13 cellular contexts compared by ENCODE assay signal in the genomic region with DNA sequence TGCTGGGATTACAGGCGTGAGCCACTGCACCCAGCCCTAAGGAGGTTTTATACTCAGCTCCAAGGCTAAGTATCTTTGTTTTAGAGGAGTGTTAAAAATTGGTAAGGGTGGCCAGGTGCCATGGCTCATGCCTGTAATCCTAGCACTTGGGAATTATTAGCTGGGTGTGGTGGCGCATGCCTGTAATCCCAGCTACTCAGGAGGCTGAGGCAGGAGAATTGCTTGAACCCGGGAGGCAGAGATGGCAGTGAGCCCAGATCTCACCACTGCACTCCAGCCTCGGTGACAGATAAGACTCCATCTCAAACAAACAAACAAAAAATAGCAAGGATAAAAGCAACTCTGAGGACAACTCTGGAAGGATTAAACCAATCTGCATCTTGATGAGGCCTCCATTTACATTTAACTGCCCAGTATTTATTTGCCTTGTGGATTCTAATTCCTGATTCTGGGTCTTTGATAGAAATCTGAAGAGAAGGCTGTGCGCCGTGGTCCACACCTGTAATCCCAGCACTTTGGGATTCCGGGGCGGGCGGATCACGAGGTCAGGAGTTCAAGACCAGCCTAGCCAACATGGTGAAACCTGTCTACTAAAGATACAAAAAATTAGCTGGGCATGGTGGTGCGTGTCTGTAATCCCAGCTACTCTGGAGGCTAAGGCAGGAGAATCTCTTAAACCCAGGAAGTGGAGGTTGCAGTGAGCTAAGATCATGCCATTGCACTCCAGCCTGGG. TPM values are rescaled to one million over a fixed set of nuclear protein-coding genes. Genes with fewer than 3 reads are reported as not detected.
A peak's percentile ranks its signal among the peaks of the same experiment; 100 is the strongest.
DNase-seq lines count a peak whose midpoint lies in the region; ATAC-seq, FAIRE-seq and TF ChIP-seq lines count a peak whose summit lies in the region.
"Not testable (repeated sequence)": the region's sequence is repeated elsewhere in the genome, so short reads cannot be mapped to it uniquely, and the experiment has no call there.
"Had no signal": no experiment of that assay in that cellular context is flagged by ENCODE, and none has a peak within 500 bp of the region (broad histone marks: within the 10 kb centered on the region; RNA-seq: fewer than 3 reads in every experiment).

No MANE protein-coding gene starts in this region.

- H4K20me1 ChIP-seq in BLaER1 = peaks cover 38% of the 10 kb centered on the region
- H4K20me1 ChIP-seq in Loucy (ENCODE audit: insufficient read depth, low read length, poor library complexity, severe bottlenecking) = peaks cover 35% of the 10 kb centered on the region
- H4K20me1 ChIP-seq in K562 (replicated peaks; ENCODE audit: control insufficient read depth, insufficient read depth, low read length) = not testable (repeated sequence)

- TF ChIP-seq CTCF in Loucy (conservative IDR thresholded peaks at IDR 0.05; ENCODE audit: low read length); K562 (IDR thresholded peaks at IDR 0.05 in 2 of 3, conservative IDR thresholded peaks at IDR 0.05 in 1 of 3; ENCODE audit: insufficient read depth in 2 of 3, low read depth in 1 of 3, low read length in 3 of 3): not testable (repeated sequence)

- TF ChIP-seq RAD21 in K562 (CRISPR knock-in tag; conservative IDR thresholded peaks at IDR 0.05 in 1 of 2, IDR thresholded peaks at IDR 0.05 in 1 of 2) = not testable (repeated sequence)

- H3K9ac ChIP-seq in BLaER1 = not testable (repeated sequence)
- peak overlapping the region; percentile 35 for H3K9ac ChIP-seq in Loucy (ENCODE audit: low read depth, low read length, poor library complexity, severe bottlenecking)
- H3K9ac ChIP-seq in K562 (ENCODE audit: insufficient read depth in 1 of 2, low read depth in 2 of 2, low read length in 2 of 2) = peak overlapping the region in 1 of 2 experiments; percentile 61; a peak in 1 of 4 replicates

- WGBS in K562 (ENCODE audit: insufficient coverage, low coverage, missing lambda C conversion rate) = 68% methylated on average over 11 of the region's 11 CpGs

- not testable (repeated sequence) for TF ChIP-seq POLR2A in K562 (conservative IDR thresholded peaks at IDR 0.05)

- intact Hi-C loops in K562 (cut with micrococcal nuclease) = not testable (repeated sequence)

- not testable (repeated sequence) for H3K9me3 ChIP-seq in BLaER1; Loucy (ENCODE audit: insufficient read depth, low read depth, low read length); K562 (replicated peaks; ENCODE audit: control insufficient read depth, insufficient read depth, low read depth, low read length)

- H3K27me3 Mint-ChIP-seq in activated T-cell treated with anti-CD3 and anti-CD28 coated beads, Interleukin-2, amount 50 U/mL, for 24 hours; memory B cell; stimulated activated memory B cell treated with anti-CD40 and anti-IgM and Interleukin-4, amounts not matched to agents 10 μg/mL and 1 μg/mL and 100 μg/mL, for 72 hours: not testable (repeated sequence)

- H3F3A ChIP-seq in Loucy (ENCODE audit: low read depth) = not testable (repeated sequence)

- H3K9me3 Mint-ChIP-seq in activated T-cell treated with anti-CD3 and anti-CD28 coated beads, Interleukin-2, amount 50 U/mL, for 24 hours; memory B cell; stimulated activated memory B cell treated with anti-CD40 and anti-IgM and Interleukin-4, amounts not matched to agents 10 μg/mL and 1 μg/mL and 100 μg/mL, for 72 hours: not testable (repeated sequence)

- not testable (repeated sequence) for DNase-seq in activated T-cell treated with anti-CD3 and anti-CD28 coated beads, Interleukin-2, amount 50 U/mL, for 24 hours; K562 (ENCODE audit: extremely low read depth in 1 of 4, low spot score in 3 of 4); memory B cell (ENCODE audit: low spot score in 2 of 2)

- CTCF ChIA-PET in K562 (lab: Yijun Ruan, JAX; ENCODE audit: low intra/inter-chr PET ratio) = not testable (repeated sequence)

- H3K79me2 ChIP-seq in Loucy (ENCODE audit: insufficient read depth, low read length) = peaks cover 42% of the 10 kb centered on the region
- peaks cover 36% of the 10 kb centered on the region for H3K79me2 ChIP-seq in K562 (ENCODE audit: control insufficient read depth, insufficient read depth, low read length)

- H2AFZ ChIP-seq in Loucy (ENCODE audit: low read length); K562 (ENCODE audit: low read depth, low read length): not testable (repeated sequence)

- H3K27ac Mint-ChIP-seq in activated T-cell treated with anti-CD3 and anti-CD28 coated beads, Interleukin-2, amount 50 U/mL, for 24 hours = peak overlapping the region; percentile 85
- H3K27ac Mint-ChIP-seq in memory B cell = peak overlapping the region; percentile 93
- H3K27ac Mint-ChIP-seq in stimulated activated memory B cell treated with anti-CD40 and anti-IgM and Interleukin-4, amounts not matched to agents 10 μg/mL and 1 μg/mL and 100 μg/mL, for 72 hours = peak overlapping the region; percentile 90

- not testable (repeated sequence) for FAIRE-seq in K562 (lab: Jason Lieb, UNC)

- POLR2A ChIA-PET in K562 (lab: Yijun Ruan, JAX) = interaction anchor here (0.7 to 0.8 kb wide), 2 partner anchors 8 to 78 kb away, joined by 3 to 4 read pairs; no protein-coding TSS in a partner anchor

- not testable (repeated sequence) for TF ChIP-seq EP300 in K562 (IDR thresholded peaks at IDR 0.05; ENCODE audit: low read length)

- H3K4me2 ChIP-seq in BLaER1 (peak overlapping the region; percentile 36; the same call in 1 of the 2 replicates), Loucy (ENCODE audit: low read depth, low read length, poor library complexity, severe bottlenecking) (peak overlapping the region; percentile 69), K562 (ENCODE audit: insufficient read depth, low read length) (peak overlapping the region; percentile 34; the same call in 1 of the 2 replicates)

- not testable (repeated sequence) for H3K27me3 ChIP-seq in BLaER1; Loucy (ENCODE audit: insufficient read depth, low read length, poor library complexity, severe bottlenecking); K562 (ENCODE audit: control insufficient read depth in 2 of 2, insufficient read depth in 2 of 2, low read length in 2 of 2)

- H3K9me1 ChIP-seq in K562 (ENCODE audit: control insufficient read depth, insufficient read depth, low read length) = not testable (repeated sequence)

- not testable (repeated sequence) for H3K9me2 ChIP-seq in Loucy (replicated peaks; ENCODE audit: low read depth, low read length)

- not testable (repeated sequence) for ATAC-seq in K562; memory B cell (ENCODE audit: low read depth); stimulated activated memory B cell treated with anti-CD40 and anti-IgM and Interleukin-4, amounts not matched to agents 10 μg/mL and 1 μg/mL and 100 μg/mL, for 72 hours

- H3K4me1 Mint-ChIP-seq in activated T-cell treated with anti-CD3 and anti-CD28 coated beads, Interleukin-2, amount 50 U/mL, for 24 hours (ENCODE audit: low read depth) = peaks cover 43% of the 10 kb centered on the region
- peaks cover 20% of the 10 kb centered on the region for H3K4me1 Mint-ChIP-seq in memory B cell
- peaks cover 46% of the 10 kb centered on the region for H3K4me1 Mint-ChIP-seq in stimulated activated memory B cell treated with anti-CD40 and anti-IgM and Interleukin-4, amounts not matched to agents 10 μg/mL and 1 μg/mL and 100 μg/mL, for 72 hours

- H3K4me3 Mint-ChIP-seq in activated T-cell treated with anti-CD3 and anti-CD28 coated beads, Interleukin-2, amount 50 U/mL, for 24 hours = peak overlapping the region; percentile 49
- H3K4me3 Mint-ChIP-seq in memory B cell; stimulated activated memory B cell treated with anti-CD40 and anti-IgM and Interleukin-4, amounts not matched to agents 10 μg/mL and 1 μg/mL and 100 μg/mL, for 72 hours: not testable (repeated sequence)

- peaks cover 41% of the 10 kb centered on the region for H3K4me1 ChIP-seq in BLaER1
- peaks cover 37% of the 10 kb centered on the region for H3K4me1 ChIP-seq in Loucy (ENCODE audit: insufficient read depth, low read length, poor library complexity, severe bottlenecking)
- H3K4me1 ChIP-seq in K562 (replicated peaks in 1 of 2; ENCODE audit: control insufficient read depth in 2 of 2, insufficient read depth in 2 of 2, low read length in 2 of 2) = peaks cover 16 to 25% of the 10 kb centered on the region in 2 experiments; a peak in 4 of 5 replicates

- not testable (repeated sequence) for H3K27ac ChIP-seq in BLaER1; K562 (ENCODE audit: extremely low read depth, low read depth, low read length)

- BruUV-seq in K562 (replicated peaks; lab: Mats Ljungman, UMichigan) = not testable (repeated sequence)

- not testable (repeated sequence) for H3K4me3 ChIP-seq in BLaER1, K562
- peak overlapping the region; percentile 38 for H3K4me3 ChIP-seq in Loucy (ENCODE audit: low read length, poor library complexity, severe bottlenecking)

- H3K36me3 ChIP-seq in BLaER1 = peaks cover 65% of the 10 kb centered on the region
- H3K36me3 ChIP-seq in Loucy (ENCODE audit: insufficient read depth, low read length) = not testable (repeated sequence)
- peaks cover 40% of the 10 kb centered on the region; the same call in 2 of the 3 replicates for H3K36me3 ChIP-seq in K562 (ENCODE audit: control insufficient read depth, insufficient read depth, low read length)

- in situ Hi-C loops in K562 (cut with MboI) = not testable (repeated sequence)

- peaks cover 68% of the 10 kb centered on the region for H3K36me3 Mint-ChIP-seq in activated T-cell treated with anti-CD3 and anti-CD28 coated beads, Interleukin-2, amount 50 U/mL, for 24 hours (ENCODE audit: low read depth)
- H3K36me3 Mint-ChIP-seq in memory B cell = peaks cover 27% of the 10 kb centered on the region
- peaks cover 55% of the 10 kb centered on the region for H3K36me3 Mint-ChIP-seq in stimulated activated memory B cell treated with anti-CD40 and anti-IgM and Interleukin-4, amounts not matched to agents 10 μg/mL and 1 μg/mL and 100 μg/mL, for 72 hours

RNA-seq across cellular contexts. Expression of a gene that starts 3.2 kb away (rescaled TPM):
- total RNA-seq in K562 (2011; cell fraction: chromatin; rRNA removed; ENCODE audit: low replicate concordance) = 126 and 173 TPM in 2 replicates
- total RNA-seq in K562 (2011; cell fraction: nucleolus; rRNA removed) = 112 and 130 TPM in 2 replicates
- total RNA-seq in K562 (2011; cell fraction: nucleoplasm; rRNA removed) = 168 and 231 TPM in 2 replicates
- 117 and 153 TPM in 2 replicates for total RNA-seq in K562 (2014; rRNA removed)
- total RNA-seq in K562 (2014; rRNA removed; fragmentation: Illumina TruSeq; extraction: Trizol) = 202 and 204 TPM in 2 replicates
- total RNA-seq in K562 (2015; rRNA removed; fragmentation: Illumina TruSeq; extraction: Trizol) = 226 and 244 TPM in 2 replicates
- total RNA-seq in K562 (2021) = 329 and 341 TPM in 2 replicates
- 209 and 216 TPM in 2 replicates for polyA plus RNA-seq in K562 (2011; rRNA removed)
- 197 and 292 TPM in 2 replicates for polyA plus RNA-seq in K562 (2011; cell fraction: cytosol; rRNA removed)
- 86.9 and 121 TPM in 2 replicates for polyA plus RNA-seq in K562 (2011; cell fraction: nucleus; rRNA removed)
- 406 and 466 TPM in 2 replicates for polyA plus RNA-seq in K562 (2012)
- polyA plus RNA-seq in K562 (2014; fragmentation: Illumina TruSeq; extraction: Trizol) = 527 and 637 TPM in 2 replicates
- 100 to 1,000 TPM; 570 to 835 TPM for polyA plus RNA-seq in K562 (2014; fragmentation: Nextera tagmentation; extraction: Ambion mirVana)
- polyA plus RNA-seq in K562 (2014; rRNA removed) = 285 and 301 TPM in 2 replicates
- polyA minus RNA-seq in K562 (2011; rRNA and poly(A)+ RNA removed) = 115 and 148 TPM in 2 replicates
- 79.5 and 100 TPM in 2 replicates for polyA minus RNA-seq in K562 (2011; cell fraction: cytosol; rRNA and poly(A)+ RNA removed)
- 31.2 and 56.0 TPM in 2 replicates for polyA minus RNA-seq in K562 (2011; cell fraction: nucleus; rRNA and poly(A)+ RNA removed)

RNA-seq across cellular contexts. Expression of a gene that starts 7.1 kb away (rescaled TPM):
- total RNA-seq in K562 (2011; cell fraction: chromatin; rRNA removed; ENCODE audit: low replicate concordance) = 880 and 1,252 TPM in 2 replicates
- 429 and 447 TPM in 2 replicates for total RNA-seq in K562 (2011; cell fraction: nucleolus; rRNA removed)
- 778 and 1,039 TPM in 2 replicates for total RNA-seq in K562 (2011; cell fraction: nucleoplasm; rRNA removed)
- total RNA-seq in K562 (2014; rRNA removed) (130 and 137 TPM in 2 replicates), K562 (2014; rRNA removed; fragmentation: Illumina TruSeq; extraction: Trizol) (190 and 191 TPM in 2 replicates), K562 (2015; rRNA removed; fragmentation: Illumina TruSeq; extraction: Trizol) (181 and 194 TPM in 2 replicates), K562 (2021) (748 and 810 TPM in 2 replicates)
- polyA plus RNA-seq in K562 (2011; rRNA removed) (340 and 350 TPM in 2 replicates), K562 (2014; fragmentation: Illumina TruSeq; extraction: Trizol) (802 and 831 TPM in 2 replicates), K562 (2014; fragmentation: Nextera tagmentation; extraction: Ambion mirVana) (100 to 1,000 TPM; 254 to 328 TPM), K562 (2014; rRNA removed) (356 and 362 TPM in 2 replicates)
- polyA plus RNA-seq in K562 (2011; cell fraction: cytosol; rRNA removed) = 351 and 484 TPM in 2 replicates
- polyA plus RNA-seq in K562 (2011; cell fraction: nucleus; rRNA removed) = 548 and 674 TPM in 2 replicates
- 804 and 1,240 TPM in 2 replicates for polyA plus RNA-seq in K562 (2012)
- polyA minus RNA-seq in K562 (2011; rRNA and poly(A)+ RNA removed) = 583 and 666 TPM in 2 replicates
- 634 and 719 TPM in 2 replicates for polyA minus RNA-seq in K562 (2011; cell fraction: cytosol; rRNA and poly(A)+ RNA removed)
- polyA minus RNA-seq in K562 (2011; cell fraction: nucleus; rRNA and poly(A)+ RNA removed) = 190 and 332 TPM in 2 replicates

RNA-seq across cellular contexts. Expression of a gene that starts 21.1 kb away (rescaled TPM):
- total RNA-seq in K562 (2011; cell fraction: chromatin; rRNA removed; ENCODE audit: low replicate concordance) = 10.1 and 25.6 TPM in 2 replicates
- total RNA-seq in K562 (2011; cell fraction: nucleolus; rRNA removed) = 14.0 and 16.2 TPM in 2 replicates
- total RNA-seq in K562 (2011; cell fraction: nucleoplasm; rRNA removed) = 15.8 and 19.8 TPM in 2 replicates
- 10.3 and 20.9 TPM in 2 replicates for total RNA-seq in K562 (2014; rRNA removed)
- total RNA-seq in K562 (2014; rRNA removed; fragmentation: Illumina TruSeq; extraction: Trizol) = 6.0 and 8.9 TPM in 2 replicates
- 49.7 and 51.2 TPM in 2 replicates for total RNA-seq in K562 (2015; rRNA removed; fragmentation: Illumina TruSeq; extraction: Trizol)
- total RNA-seq in K562 (2021) = 13.5 and 15.0 TPM in 2 replicates
- polyA plus RNA-seq in K562 (2011; rRNA removed) = 12.9 and 19.8 TPM in 2 replicates
- polyA plus RNA-seq in K562 (2011; cell fraction: cytosol; rRNA removed) = 26.4 and 42.1 TPM in 2 replicates
- polyA plus RNA-seq in K562 (2011; cell fraction: nucleus; rRNA removed) = 33.0 and 40.1 TPM in 2 replicates
- polyA plus RNA-seq in K562 (2012) = 91.6 and 130 TPM in 2 replicates
- 26.5 and 28.0 TPM in 2 replicates for polyA plus RNA-seq in K562 (2014; fragmentation: Illumina TruSeq; extraction: Trizol)
- 10 to 100 TPM; 19.8 to 21.0 TPM for polyA plus RNA-seq in K562 (2014; fragmentation: Nextera tagmentation; extraction: Ambion mirVana)
- polyA plus RNA-seq in K562 (2014; rRNA removed) = 19.3 and 22.7 TPM in 2 replicates
- 6.9 and 11.6 TPM in 2 replicates for polyA minus RNA-seq in K562 (2011; rRNA and poly(A)+ RNA removed)
- polyA minus RNA-seq in K562 (2011; cell fraction: cytosol; rRNA and poly(A)+ RNA removed) = 9.4 and 12.4 TPM in 2 replicates
- polyA minus RNA-seq in K562 (2011; cell fraction: nucleus; rRNA and poly(A)+ RNA removed) = 4.6 and 7.1 TPM in 2 replicates
- total RNA-seq: A673, bronchial epithelial cell, dermis blood vessel endothelial cell, fibroblast of villous mesenchyme, occipital lobe, urinary bladder had no signal
- polyA plus RNA-seq: heart right ventricle had no signal

RNA-seq across cellular contexts. Expression of a gene that starts 54.5 kb away (rescaled TPM):
- 10.8 and 23.0 TPM in 2 replicates for total RNA-seq in K562 (2011; cell fraction: chromatin; rRNA removed; ENCODE audit: low replicate concordance)
- total RNA-seq in K562 (2011; cell fraction: nucleolus; rRNA removed) = 12.2 and 17.2 TPM in 2 replicates
- total RNA-seq in K562 (2011; cell fraction: nucleoplasm; rRNA removed) = 9.6 and 12.4 TPM in 2 replicates
- 1.1 and 1.3 TPM in 2 replicates for total RNA-seq in K562 (2014; rRNA removed)
- 0.93 and 1.1 TPM in 2 replicates for total RNA-seq in K562 (2014; rRNA removed; fragmentation: Illumina TruSeq; extraction: Trizol)
- 1.6 and 1.9 TPM in 2 replicates for total RNA-seq in K562 (2015; rRNA removed; fragmentation: Illumina TruSeq; extraction: Trizol)
- total RNA-seq in K562 (2021) = 2.1 and 2.6 TPM in 2 replicates
- polyA plus RNA-seq in K562 (2011; rRNA removed) = 1.7 and 2.2 TPM in 2 replicates
- polyA plus RNA-seq in K562 (2011; cell fraction: cytosol; rRNA removed) = 1.7 and 3.8 TPM in 2 replicates
- polyA plus RNA-seq in K562 (2011; cell fraction: nucleus; rRNA removed) = 15.6 and 23.0 TPM in 2 replicates
- polyA plus RNA-seq in K562 (2012) = 4.6 and 6.4 TPM in 2 replicates
- polyA plus RNA-seq in K562 (2014; fragmentation: Illumina TruSeq; extraction: Trizol) = 1.3 and 1.8 TPM in 2 replicates
- under 1 TPM; 0.10 to 0.46 TPM for polyA plus RNA-seq in K562 (2014; fragmentation: Nextera tagmentation; extraction: Ambion mirVana)
- polyA plus RNA-seq in K562 (2014; rRNA removed) = 1.1 and 2.4 TPM in 2 replicates
- polyA minus RNA-seq in K562 (2011; rRNA and poly(A)+ RNA removed) = 1.8 and 2.8 TPM in 2 replicates
- polyA minus RNA-seq in K562 (2011; cell fraction: cytosol; rRNA and poly(A)+ RNA removed) = 1.4 and 1.5 TPM in 2 replicates
- 3.4 TPM in 2 replicates for polyA minus RNA-seq in K562 (2011; cell fraction: nucleus; rRNA and poly(A)+ RNA removed)

RNA-seq across cellular contexts. Expression of a gene that starts 56.3 kb away (rescaled TPM):
- total RNA-seq in K562 (2011; cell fraction: chromatin; rRNA removed; ENCODE audit: low replicate concordance) = 87.5 and 179 TPM in 2 replicates
- total RNA-seq in K562 (2011; cell fraction: nucleolus; rRNA removed) = 124 and 126 TPM in 2 replicates
- total RNA-seq in K562 (2011; cell fraction: nucleoplasm; rRNA removed) = 113 and 115 TPM in 2 replicates
- 63.1 and 75.7 TPM in 2 replicates for total RNA-seq in K562 (2014; rRNA removed)
- total RNA-seq in K562 (2014; rRNA removed; fragmentation: Illumina TruSeq; extraction: Trizol) = 21.0 and 25.2 TPM in 2 replicates
- total RNA-seq in K562 (2015; rRNA removed; fragmentation: Illumina TruSeq; extraction: Trizol) = 54.6 and 56.5 TPM in 2 replicates
- 55.4 and 59.2 TPM in 2 replicates for total RNA-seq in K562 (2021)
- 40.4 and 55.0 TPM in 2 replicates for polyA plus RNA-seq in K562 (2011; rRNA removed)
- 69.6 and 99.9 TPM in 2 replicates for polyA plus RNA-seq in K562 (2011; cell fraction: cytosol; rRNA removed)
- 222 and 277 TPM in 2 replicates for polyA plus RNA-seq in K562 (2011; cell fraction: nucleus; rRNA removed)
- 56.1 and 59.4 TPM in 2 replicates for polyA plus RNA-seq in K562 (2012)
- 44.6 and 51.6 TPM in 2 replicates for polyA plus RNA-seq in K562 (2014; fragmentation: Illumina TruSeq; extraction: Trizol)
- polyA plus RNA-seq in K562 (2014; fragmentation: Nextera tagmentation; extraction: Ambion mirVana) = 10 to 100 TPM in 1 of 2 experiments, 1 to 10 TPM in 1; 5.6 to 16.6 TPM
- polyA plus RNA-seq in K562 (2014; rRNA removed) = 68.7 and 69.0 TPM in 2 replicates
- polyA minus RNA-seq in K562 (2011; rRNA and poly(A)+ RNA removed) = 20.1 and 22.4 TPM in 2 replicates
- polyA minus RNA-seq in K562 (2011; cell fraction: cytosol; rRNA and poly(A)+ RNA removed) = 17.8 and 20.6 TPM in 2 replicates
- 45.2 and 71.4 TPM in 2 replicates for polyA minus RNA-seq in K562 (2011; cell fraction: nucleus; rRNA and poly(A)+ RNA removed)
